Comparison of ENCODE assay signal across 1 cellular context in the genomic region with DNA sequence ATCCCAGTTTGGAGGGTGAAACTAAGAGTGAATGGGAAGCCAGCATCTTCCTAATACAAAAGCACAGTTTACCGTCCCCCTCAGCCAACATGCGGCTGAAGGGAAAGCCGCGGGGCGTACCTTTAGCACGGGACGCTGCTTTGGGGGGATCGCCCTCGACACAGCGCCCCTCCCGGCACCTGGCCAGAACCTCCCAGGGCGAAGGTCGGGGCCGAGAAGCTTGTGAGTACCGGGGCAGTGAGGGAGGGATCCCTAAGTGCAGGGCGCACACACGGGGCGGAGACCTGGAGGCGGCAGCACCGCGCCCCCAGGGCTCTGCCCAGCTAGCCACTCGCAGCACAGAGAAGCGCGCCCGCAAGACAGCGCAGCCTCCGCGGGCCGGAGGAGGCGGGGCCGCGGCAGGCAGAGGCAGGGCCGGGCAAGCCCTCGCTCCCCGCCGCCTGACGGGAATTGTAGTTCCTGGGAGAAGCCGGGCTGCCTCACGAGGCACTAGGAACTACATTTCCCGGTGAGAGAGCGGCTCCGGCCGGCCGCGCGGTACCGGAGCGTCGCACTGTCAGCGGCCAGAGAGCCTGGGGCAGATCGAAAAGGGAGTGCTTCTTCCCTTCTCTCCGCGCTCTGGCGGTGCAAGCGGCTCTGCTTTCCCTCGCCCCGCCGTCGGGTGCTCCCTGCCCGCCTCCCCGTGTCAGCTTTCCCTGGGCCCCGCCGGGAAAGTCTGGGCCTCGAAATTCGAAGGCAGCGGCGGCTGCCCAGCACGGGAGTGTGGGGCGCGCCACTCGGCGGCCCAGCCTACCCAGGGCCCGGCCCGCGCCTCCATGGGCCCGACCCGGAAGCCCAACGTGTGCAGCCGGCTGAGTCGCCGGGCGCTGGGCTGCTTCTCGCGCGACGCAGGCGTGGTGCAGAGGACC.
TF ChIP-seq lines count a peak whose summit lies in the region.

A gene with protein sequence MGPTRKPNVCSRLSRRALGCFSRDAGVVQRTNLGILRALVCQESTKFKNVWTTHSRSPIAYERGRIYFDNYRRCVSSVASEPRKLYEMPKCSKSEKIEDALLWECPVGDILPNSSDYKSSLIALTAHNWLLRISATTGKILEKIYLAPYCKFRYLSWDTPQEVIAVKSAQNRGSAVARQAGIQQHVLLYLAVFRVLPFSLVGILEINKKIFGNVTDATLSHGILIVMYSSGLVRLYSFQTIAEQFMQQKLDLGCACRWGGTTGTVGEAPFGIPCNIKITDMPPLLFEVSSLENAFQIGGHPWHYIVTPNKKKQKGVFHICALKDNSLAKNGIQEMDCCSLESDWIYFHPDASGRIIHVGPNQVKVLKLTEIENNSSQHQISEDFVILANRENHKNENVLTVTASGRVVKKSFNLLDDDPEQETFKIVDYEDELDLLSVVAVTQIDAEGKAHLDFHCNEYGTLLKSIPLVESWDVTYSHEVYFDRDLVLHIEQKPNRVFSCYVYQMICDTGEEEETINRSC (plus strand): TSS at position 464 of the 908 bp plus-strand sequence. CDS start 352 bp downstream, at position 816.
A gene with protein sequence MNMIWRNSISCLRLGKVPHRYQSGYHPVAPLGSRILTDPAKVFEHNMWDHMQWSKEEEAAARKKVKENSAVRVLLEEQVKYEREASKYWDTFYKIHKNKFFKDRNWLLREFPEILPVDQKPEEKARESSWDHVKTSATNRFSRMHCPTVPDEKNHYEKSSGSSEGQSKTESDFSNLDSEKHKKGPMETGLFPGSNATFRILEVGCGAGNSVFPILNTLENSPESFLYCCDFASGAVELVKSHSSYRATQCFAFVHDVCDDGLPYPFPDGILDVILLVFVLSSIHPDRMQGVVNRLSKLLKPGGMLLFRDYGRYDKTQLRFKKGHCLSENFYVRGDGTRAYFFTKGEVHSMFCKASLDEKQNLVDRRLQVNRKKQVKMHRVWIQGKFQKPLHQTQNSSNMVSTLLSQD (minus strand): TSS at position 228 of the 908 bp plus-strand sequence. CDS start 41,805 bp downstream, outside the sequence.

TF ChIP-seq in SK-N-SH, 30 proteins besides CTCF, POLR2A, EP300 and RAD21 (continued from another document):
- TF ChIP-seq, protein P1, sequence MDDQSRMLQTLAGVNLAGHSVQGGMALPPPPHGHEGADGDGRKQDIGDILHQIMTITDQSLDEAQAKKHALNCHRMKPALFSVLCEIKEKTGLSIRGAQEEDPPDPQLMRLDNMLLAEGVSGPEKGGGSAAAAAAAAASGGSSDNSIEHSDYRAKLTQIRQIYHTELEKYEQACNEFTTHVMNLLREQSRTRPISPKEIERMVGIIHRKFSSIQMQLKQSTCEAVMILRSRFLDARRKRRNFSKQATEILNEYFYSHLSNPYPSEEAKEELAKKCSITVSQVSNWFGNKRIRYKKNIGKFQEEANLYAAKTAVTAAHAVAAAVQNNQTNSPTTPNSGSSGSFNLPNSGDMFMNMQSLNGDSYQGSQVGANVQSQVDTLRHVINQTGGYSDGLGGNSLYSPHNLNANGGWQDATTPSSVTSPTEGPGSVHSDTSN (IDR thresholded peaks at IDR 0.05) = no peak
- TF ChIP-seq TEAD4 (IDR thresholded peaks at IDR 0.05; ENCODE audit: borderline replicate concordance, insufficient read depth) (0 out of 2 replicates have a peak, but pooled peaks have one; percentile 30), POLR2AphosphoS5 (IDR thresholded peaks at IDR 0.05; ENCODE audit: low read depth, low read length) (no peak; the same call in none of the 2 replicates), FOSL2 (IDR thresholded peaks at IDR 0.05; ENCODE audit: borderline replicate concordance, low read depth) (no peak), FOXM1 (IDR thresholded peaks at IDR 0.05; ENCODE audit: low read depth) (peak; percentile 44; the same call in 1 of the 2 replicates), MXI1 (IDR thresholded peaks at IDR 0.05; ENCODE audit: low read depth, low read length) (no peak; the same call in 1 of the 2 replicates), SMC3 (IDR thresholded peaks at IDR 0.05; ENCODE audit: low read depth, low read length) (peak; percentile 1; the same call in 1 of the 2 replicates), RXRA (IDR thresholded peaks at IDR 0.05; ENCODE audit: borderline replicate concordance, low read depth) (no peak), MEF2A (IDR thresholded peaks at IDR 0.05; ENCODE audit: borderline replicate concordance, low read depth) (no peak), RCOR1 (IDR thresholded peaks at IDR 0.05; ENCODE audit: low read length) (no peak), FOXJ3 (CRISPR knock-in tag; IDR thresholded peaks at IDR 0.05) (no peak), CHD2 (IDR thresholded peaks at IDR 0.05; ENCODE audit: low read length, partially characterized antibody) (peak; percentile 94), SIN3A (IDR thresholded peaks at IDR 0.05; ENCODE audit: borderline replicate concordance, low read depth, low read length) (no peak; the same call in 1 of the 2 replicates), ELF1 (IDR thresholded peaks at IDR 0.05) (no peak; the same call in 1 of the 2 replicates), NRF1 (IDR thresholded peaks at IDR 0.05; ENCODE audit: low read depth, low read length) (peak; percentile 68), TCF12 (IDR thresholded peaks at IDR 0.05) (0 out of 2 replicates have a peak, but pooled peaks have one; percentile 1), NFIC (IDR thresholded peaks at IDR 0.05; ENCODE audit: borderline replicate concordance) (no peak), EZH2phosphoT487 (IDR thresholded peaks at IDR 0.05; ENCODE audit: borderline replicate concordance, low read depth) (no peak), GABPA (IDR thresholded peaks at IDR 0.05; ENCODE audit: low read depth) (peak; percentile 64), TAF1 (IDR thresholded peaks at IDR 0.05; ENCODE audit: borderline replicate concordance, low read depth, low read length) (0 out of 2 replicates have a peak, but pooled peaks have one; percentile 36), YY1 (IDR thresholded peaks at IDR 0.05; ENCODE audit: low read depth) (peak; percentile 48; the same call in 1 of the 2 replicates)
- TF ChIP-seq, protein P2, sequence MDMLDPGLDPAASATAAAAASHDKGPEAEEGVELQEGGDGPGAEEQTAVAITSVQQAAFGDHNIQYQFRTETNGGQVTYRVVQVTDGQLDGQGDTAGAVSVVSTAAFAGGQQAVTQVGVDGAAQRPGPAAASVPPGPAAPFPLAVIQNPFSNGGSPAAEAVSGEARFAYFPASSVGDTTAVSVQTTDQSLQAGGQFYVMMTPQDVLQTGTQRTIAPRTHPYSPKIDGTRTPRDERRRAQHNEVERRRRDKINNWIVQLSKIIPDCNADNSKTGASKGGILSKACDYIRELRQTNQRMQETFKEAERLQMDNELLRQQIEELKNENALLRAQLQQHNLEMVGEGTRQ (IDR thresholded peaks at IDR 0.05; ENCODE audit: borderline replicate concordance, low read depth, low read length) = no peak
- TF ChIP-seq, protein P3, sequence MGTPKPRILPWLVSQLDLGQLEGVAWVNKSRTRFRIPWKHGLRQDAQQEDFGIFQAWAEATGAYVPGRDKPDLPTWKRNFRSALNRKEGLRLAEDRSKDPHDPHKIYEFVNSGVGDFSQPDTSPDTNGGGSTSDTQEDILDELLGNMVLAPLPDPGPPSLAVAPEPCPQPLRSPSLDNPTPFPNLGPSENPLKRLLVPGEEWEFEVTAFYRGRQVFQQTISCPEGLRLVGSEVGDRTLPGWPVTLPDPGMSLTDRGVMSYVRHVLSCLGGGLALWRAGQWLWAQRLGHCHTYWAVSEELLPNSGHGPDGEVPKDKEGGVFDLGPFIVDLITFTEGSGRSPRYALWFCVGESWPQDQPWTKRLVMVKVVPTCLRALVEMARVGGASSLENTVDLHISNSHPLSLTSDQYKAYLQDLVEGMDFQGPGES (IDR thresholded peaks at IDR 0.05; ENCODE audit: low read depth, low read length) = no peak
- TF ChIP-seq, protein P4, sequence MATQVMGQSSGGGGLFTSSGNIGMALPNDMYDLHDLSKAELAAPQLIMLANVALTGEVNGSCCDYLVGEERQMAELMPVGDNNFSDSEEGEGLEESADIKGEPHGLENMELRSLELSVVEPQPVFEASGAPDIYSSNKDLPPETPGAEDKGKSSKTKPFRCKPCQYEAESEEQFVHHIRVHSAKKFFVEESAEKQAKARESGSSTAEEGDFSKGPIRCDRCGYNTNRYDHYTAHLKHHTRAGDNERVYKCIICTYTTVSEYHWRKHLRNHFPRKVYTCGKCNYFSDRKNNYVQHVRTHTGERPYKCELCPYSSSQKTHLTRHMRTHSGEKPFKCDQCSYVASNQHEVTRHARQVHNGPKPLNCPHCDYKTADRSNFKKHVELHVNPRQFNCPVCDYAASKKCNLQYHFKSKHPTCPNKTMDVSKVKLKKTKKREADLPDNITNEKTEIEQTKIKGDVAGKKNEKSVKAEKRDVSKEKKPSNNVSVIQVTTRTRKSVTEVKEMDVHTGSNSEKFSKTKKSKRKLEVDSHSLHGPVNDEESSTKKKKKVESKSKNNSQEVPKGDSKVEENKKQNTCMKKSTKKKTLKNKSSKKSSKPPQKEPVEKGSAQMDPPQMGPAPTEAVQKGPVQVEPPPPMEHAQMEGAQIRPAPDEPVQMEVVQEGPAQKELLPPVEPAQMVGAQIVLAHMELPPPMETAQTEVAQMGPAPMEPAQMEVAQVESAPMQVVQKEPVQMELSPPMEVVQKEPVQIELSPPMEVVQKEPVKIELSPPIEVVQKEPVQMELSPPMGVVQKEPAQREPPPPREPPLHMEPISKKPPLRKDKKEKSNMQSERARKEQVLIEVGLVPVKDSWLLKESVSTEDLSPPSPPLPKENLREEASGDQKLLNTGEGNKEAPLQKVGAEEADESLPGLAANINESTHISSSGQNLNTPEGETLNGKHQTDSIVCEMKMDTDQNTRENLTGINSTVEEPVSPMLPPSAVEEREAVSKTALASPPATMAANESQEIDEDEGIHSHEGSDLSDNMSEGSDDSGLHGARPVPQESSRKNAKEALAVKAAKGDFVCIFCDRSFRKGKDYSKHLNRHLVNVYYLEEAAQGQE (IDR thresholded peaks at IDR 0.05; ENCODE audit: low read depth, low read length) = no peak
- TF ChIP-seq, protein P5, sequence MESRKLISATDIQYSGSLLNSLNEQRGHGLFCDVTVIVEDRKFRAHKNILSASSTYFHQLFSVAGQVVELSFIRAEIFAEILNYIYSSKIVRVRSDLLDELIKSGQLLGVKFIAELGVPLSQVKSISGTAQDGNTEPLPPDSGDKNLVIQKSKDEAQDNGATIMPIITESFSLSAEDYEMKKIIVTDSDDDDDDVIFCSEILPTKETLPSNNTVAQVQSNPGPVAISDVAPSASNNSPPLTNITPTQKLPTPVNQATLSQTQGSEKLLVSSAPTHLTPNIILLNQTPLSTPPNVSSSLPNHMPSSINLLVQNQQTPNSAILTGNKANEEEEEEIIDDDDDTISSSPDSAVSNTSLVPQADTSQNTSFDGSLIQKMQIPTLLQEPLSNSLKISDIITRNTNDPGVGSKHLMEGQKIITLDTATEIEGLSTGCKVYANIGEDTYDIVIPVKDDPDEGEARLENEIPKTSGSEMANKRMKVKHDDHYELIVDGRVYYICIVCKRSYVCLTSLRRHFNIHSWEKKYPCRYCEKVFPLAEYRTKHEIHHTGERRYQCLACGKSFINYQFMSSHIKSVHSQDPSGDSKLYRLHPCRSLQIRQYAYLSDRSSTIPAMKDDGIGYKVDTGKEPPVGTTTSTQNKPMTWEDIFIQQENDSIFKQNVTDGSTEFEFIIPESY (IDR thresholded peaks at IDR 0.05; ENCODE audit: borderline replicate concordance, low read depth) = peak; percentile 79
- TF ChIP-seq, protein P6, sequence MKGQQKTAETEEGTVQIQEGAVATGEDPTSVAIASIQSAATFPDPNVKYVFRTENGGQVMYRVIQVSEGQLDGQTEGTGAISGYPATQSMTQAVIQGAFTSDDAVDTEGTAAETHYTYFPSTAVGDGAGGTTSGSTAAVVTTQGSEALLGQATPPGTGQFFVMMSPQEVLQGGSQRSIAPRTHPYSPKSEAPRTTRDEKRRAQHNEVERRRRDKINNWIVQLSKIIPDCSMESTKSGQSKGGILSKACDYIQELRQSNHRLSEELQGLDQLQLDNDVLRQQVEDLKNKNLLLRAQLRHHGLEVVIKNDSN (IDR thresholded peaks at IDR 0.05; ENCODE audit: borderline replicate concordance, low read depth) = peak; percentile 13; the same call in 1 of the 2 replicates
- TF ChIP-seq, protein P7, sequence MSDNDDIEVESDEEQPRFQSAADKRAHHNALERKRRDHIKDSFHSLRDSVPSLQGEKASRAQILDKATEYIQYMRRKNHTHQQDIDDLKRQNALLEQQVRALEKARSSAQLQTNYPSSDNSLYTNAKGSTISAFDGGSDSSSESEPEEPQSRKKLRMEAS (IDR thresholded peaks at IDR 0.05; ENCODE audit: low read depth) = peak; percentile 86
